10 cellular contexts compared by ENCODE assay signal in the genomic region with DNA sequence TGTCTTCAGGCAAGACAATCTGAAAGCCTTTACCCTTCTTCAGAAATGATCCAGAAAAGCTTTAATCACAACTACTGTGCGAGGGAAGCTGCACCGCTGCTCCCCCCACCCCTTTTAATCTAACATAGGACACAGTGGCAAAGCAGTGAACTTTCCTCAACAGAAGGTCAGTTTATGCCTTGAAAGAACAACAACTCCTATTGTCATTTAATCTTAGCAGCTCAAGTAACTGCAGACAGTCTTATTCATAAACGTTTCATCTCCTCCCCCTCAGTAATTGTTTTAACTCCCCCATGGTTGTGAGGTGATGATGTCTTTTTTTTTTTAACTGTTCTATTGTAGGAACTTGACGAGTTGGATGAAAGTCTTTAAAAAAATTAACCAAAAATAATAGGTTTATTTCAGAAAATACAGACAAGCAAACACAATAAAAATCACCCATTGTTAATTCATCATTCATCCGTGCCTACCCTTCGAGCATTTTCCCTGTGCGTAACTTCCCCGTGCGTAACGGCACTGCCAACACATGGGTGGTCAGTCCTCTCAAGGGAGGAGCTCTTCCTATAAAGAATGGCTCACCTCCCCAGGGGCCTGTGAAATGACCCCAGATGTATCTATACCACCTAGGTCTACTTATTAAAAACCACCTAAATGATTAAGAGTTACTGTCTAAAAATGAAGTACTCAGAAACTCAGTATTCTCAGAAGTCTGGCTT.
DNase-seq lines count a peak whose midpoint lies in the region; ATAC-seq and TF ChIP-seq lines count a peak whose summit lies in the region.
"Had no signal": no experiment of that assay in that cellular context is flagged by ENCODE, and none has a peak within 500 bp of the region (broad histone marks: within the 10 kb centered on the region; RNA-seq: fewer than 3 reads in every experiment).

No MANE protein-coding gene starts in this region.

- no peaks in the 10 kb centered on the region for H3K27me3 Mint-ChIP-seq in central memory CD8-positive, alpha-beta T cell
- no peaks in the 10 kb centered on the region for H3K27me3 Mint-ChIP-seq in nephron progenitor cell (ENCODE audit: low read depth, poor library complexity)
- H3K27me3 Mint-ChIP-seq: activated B cell treated with CpG ODN at 0.5 μM for 24 hours had no signal

- DNase-seq in COLO829 (ENCODE audit: low spot score) = peak; percentile 45
- DNase-seq in NB4 (ENCODE audit: low read depth) = peak; percentile 75
- no peak for DNase-seq in central memory CD8-positive, alpha-beta T cell (ENCODE audit: low spot score in 2 of 2)
- peak; percentile 14 for DNase-seq in nephron progenitor cell
- no peak for DNase-seq in COR-L47 (lab: John Stamatoyannopoulos, UW)
- no peak for DNase-seq in DMS 273 (lab: John Stamatoyannopoulos, UW; ENCODE audit: unreplicated experiment)
- DNase-seq: activated B cell treated with CpG ODN at 0.5 μM for 24 hours, DMS153, NCI-H146 had no signal

- no peak overlapping the region for H3K4me3 ChIP-seq in NB4 (ENCODE audit: low read depth, low read length)

- H3K4me3 Mint-ChIP-seq in central memory CD8-positive, alpha-beta T cell = no peak overlapping the region
- H3K4me3 Mint-ChIP-seq in nephron progenitor cell = peak overlapping the region; percentile 2
- H3K4me3 Mint-ChIP-seq: activated B cell treated with CpG ODN at 0.5 μM for 24 hours had no signal

- no peak for TF ChIP-seq POLR2A in NB4 (IDR thresholded peaks at IDR 0.05; ENCODE audit: extremely low read depth, insufficient read length)

- H3K36me3 Mint-ChIP-seq in central memory CD8-positive, alpha-beta T cell (ENCODE audit: insufficient read depth) = peaks cover 16% of the 10 kb centered on the region
- no peaks in the 10 kb centered on the region for H3K36me3 Mint-ChIP-seq in nephron progenitor cell (ENCODE audit: low read depth)

- peaks cover 52% of the 10 kb centered on the region for H3K4me1 Mint-ChIP-seq in central memory CD8-positive, alpha-beta T cell
- peaks cover 46% of the 10 kb centered on the region for H3K4me1 Mint-ChIP-seq in nephron progenitor cell

- no peaks in the 10 kb centered on the region for H3K9me3 Mint-ChIP-seq in central memory CD8-positive, alpha-beta T cell
- no peaks in the 10 kb centered on the region for H3K9me3 Mint-ChIP-seq in nephron progenitor cell
- H3K9me3 Mint-ChIP-seq: activated B cell treated with CpG ODN at 0.5 μM for 24 hours had no signal

- no peak for ATAC-seq in central memory CD8-positive, alpha-beta T cell (replicated peaks; ENCODE audit: extremely low read depth, poor library complexity, severe bottlenecking)
- no peak for ATAC-seq in GM18907 (IDR thresholded peaks at IDR 0.05; ENCODE audit: unreplicated experiment)

- TF ChIP-seq CTCF in NB4 (IDR thresholded peaks at IDR 0.05; ENCODE audit: low read depth, low read length) (no peak), nephron progenitor cell (IDR thresholded peaks at IDR 0.05) (no peak)

- H3K27ac Mint-ChIP-seq in central memory CD8-positive, alpha-beta T cell (ENCODE audit: low read depth) = peak overlapping the region; percentile 55
- no peak overlapping the region for H3K27ac Mint-ChIP-seq in nephron progenitor cell
- H3K27ac Mint-ChIP-seq: activated B cell treated with CpG ODN at 0.5 μM for 24 hours had no signal

Comparison
In these comparisons a context has a peak if more than half of its experiments do, and no peak if none do; other contexts are left out.
1. DNase-seq: peak in COLO829 (single experiment), NB4 (single experiment) and nephron progenitor cell (single experiment); none in central memory CD8-positive, alpha-beta T cell (0 of 2), COR-L47 (single experiment) and DMS 273 (single experiment).